Comparison of ENCODE assay signal across 16 cellular contexts in genomic region chr10:131081786-131082185, GRCh38.
A peak's percentile ranks its signal among the peaks of the same experiment; 100 is the strongest.
DNase-seq lines count a peak whose midpoint lies in the region; ATAC-seq and TF ChIP-seq lines count a peak whose summit lies in the region.
"Had no signal": no experiment of that assay in that cellular context is flagged by ENCODE, and none has a peak within 500 bp of the region (broad histone marks: within the 10 kb centered on the region; RNA-seq: fewer than 3 reads in every experiment).

No MANE protein-coding gene starts in this region.

- H3K4me3 Mint-ChIP-seq in activated naive CD4-positive, alpha-beta T cell treated with anti-CD3 and anti-CD28 coated beads for 36 hours: no peak overlapping the region
- H3K4me3 Mint-ChIP-seq in activated T-helper 2 cell treated with anti-CD3 and anti-CD28 coated beads, Interferon-gamma antibody, Interleukin-2, Interleukin-4, amounts not matched to agents 10 μg/mL and 5 μg/mL and 100 μg/mL, durations not matched to agents 14 hours and 24 hours and 36 hours (ENCODE audit: low read depth): no peak overlapping the region
- H3K4me3 Mint-ChIP-seq: CD4-positive, alpha-beta memory T cell had no signal

- in situ Hi-C loops in G401 (cut with HindIII; ENCODE audit: low sequenced_read_pairs): no loop called here

- intact Hi-C loops in activated naive CD4-positive, alpha-beta T cell treated with anti-CD3 and anti-CD28 coated beads for 36 hours (cut with micrococcal nuclease): no loop called here
- intact Hi-C loops in activated T-helper 2 cell treated with anti-CD3 and anti-CD28 coated beads, Interferon-gamma antibody, Interleukin-2, Interleukin-4, amounts not matched to agents 10 μg/mL and 5 μg/mL and 100 μg/mL, durations not matched to agents 14 hours and 24 hours and 36 hours (cut with micrococcal nuclease): no loop called here

- H3K9me3 ChIP-seq in osteoblast (ENCODE audit: low read depth, low read length): no peaks in the 10 kb centered on the region

- H3K36me3 Mint-ChIP-seq in activated naive CD4-positive, alpha-beta T cell treated with anti-CD3 and anti-CD28 coated beads for 36 hours (ENCODE audit: low read depth): no peaks in the 10 kb centered on the region
- no peaks in the 10 kb centered on the region for H3K36me3 Mint-ChIP-seq in activated T-helper 2 cell treated with anti-CD3 and anti-CD28 coated beads, Interferon-gamma antibody, Interleukin-2, Interleukin-4, amounts not matched to agents 10 μg/mL and 5 μg/mL and 100 μg/mL, durations not matched to agents 14 hours and 24 hours and 36 hours (ENCODE audit: low read depth)
- H3K36me3 Mint-ChIP-seq: CD4-positive, alpha-beta memory T cell had no signal

- no peaks in the 10 kb centered on the region for H3K79me2 ChIP-seq in osteoblast (ENCODE audit: insufficient read depth, low read length)

- H3K4me2 ChIP-seq in osteoblast (ENCODE audit: insufficient read depth, low read length): no peak overlapping the region

- no peaks in the 10 kb centered on the region for H4K20me1 ChIP-seq in osteoblast (ENCODE audit: insufficient read depth, low read length)

- no peaks in the 10 kb centered on the region for H3K4me1 ChIP-seq in osteoblast (ENCODE audit: insufficient read depth, low read length)

- DNase-seq in activated naive CD4-positive, alpha-beta T cell treated with anti-CD3 and anti-CD28 coated beads for 36 hours: no peak
- no peak for DNase-seq in activated naive CD4-positive, alpha-beta T cell treated with anti-CD3 and anti-CD28 coated beads, Interleukin-2, amount 50 U/mL, for 16 hours
- DNase-seq in G401 (ENCODE audit: low spot score) (peak; percentile 23), osteoblast (ENCODE audit: insufficient read length, low spot score, missing footprints) (peak; percentile 61), NK-92 (lab: John Stamatoyannopoulos, UW; ENCODE audit: unreplicated experiment) (no peak)
- no peak for DNase-seq in activated T-helper 2 cell treated with anti-CD3 and anti-CD28 coated beads, Interferon-gamma antibody, Interleukin-2, Interleukin-4, amounts not matched to agents 10 μg/mL and 5 μg/mL and 100 μg/mL, durations not matched to agents 14 hours and 24 hours and 36 hours (ENCODE audit: low spot score)
- DNase-seq: CD4-positive, alpha-beta memory T cell; IMR-90; Kasumi-1; MM.1S; NCI-H1105; NCI-H1694 treated with DMSO at 0.1 percent for 48 hours; NCI-H2107; NCI-H2227 treated with DMSO at 0.1 percent for 48 hours; NCI-H524 had no signal

- no peak for TF ChIP-seq CTCF in osteoblast (IDR thresholded peaks at IDR 0.05; ENCODE audit: extremely low read depth, low read depth, low read length)

- H3K27me3 Mint-ChIP-seq in activated naive CD4-positive, alpha-beta T cell treated with anti-CD3 and anti-CD28 coated beads for 36 hours (ENCODE audit: low read depth): peaks cover 2% of the 10 kb centered on the region
- H3K27me3 Mint-ChIP-seq in activated T-helper 2 cell treated with anti-CD3 and anti-CD28 coated beads, Interferon-gamma antibody, Interleukin-2, Interleukin-4, amounts not matched to agents 10 μg/mL and 5 μg/mL and 100 μg/mL, durations not matched to agents 14 hours and 24 hours and 36 hours (ENCODE audit: low read depth): no peaks in the 10 kb centered on the region

- H3K27ac ChIP-seq in osteoblast (ENCODE audit: low read depth, low read length): no peak overlapping the region

- no peaks in the 10 kb centered on the region for H3K36me3 ChIP-seq in osteoblast (ENCODE audit: insufficient read depth, low read length)

- no peaks in the 10 kb centered on the region for H3K27me3 ChIP-seq in osteoblast (ENCODE audit: insufficient read depth, low read length)

- H3K9me3 Mint-ChIP-seq in activated naive CD4-positive, alpha-beta T cell treated with anti-CD3 and anti-CD28 coated beads for 36 hours: no peaks in the 10 kb centered on the region
- no peaks in the 10 kb centered on the region for H3K9me3 Mint-ChIP-seq in activated T-helper 2 cell treated with anti-CD3 and anti-CD28 coated beads, Interferon-gamma antibody, Interleukin-2, Interleukin-4, amounts not matched to agents 10 μg/mL and 5 μg/mL and 100 μg/mL, durations not matched to agents 14 hours and 24 hours and 36 hours

- H3K4me3 ChIP-seq in osteoblast (ENCODE audit: insufficient read depth, low read length): no peak overlapping the region

- H2AFZ ChIP-seq in osteoblast (ENCODE audit: low read length): no peak overlapping the region

- CTCF ChIA-PET in activated naive CD4-positive, alpha-beta T cell treated with anti-CD3 and anti-CD28 coated beads for 36 hours (lab: Charles Lee): no interaction called here

- ATAC-seq in HG03045 (IDR thresholded peaks at IDR 0.05; ENCODE audit: unreplicated experiment): no peak

- peak overlapping the region; percentile 72 for H3K27ac Mint-ChIP-seq in activated naive CD4-positive, alpha-beta T cell treated with anti-CD3 and anti-CD28 coated beads for 36 hours
- H3K27ac Mint-ChIP-seq in activated T-helper 2 cell treated with anti-CD3 and anti-CD28 coated beads, Interferon-gamma antibody, Interleukin-2, Interleukin-4, amounts not matched to agents 10 μg/mL and 5 μg/mL and 100 μg/mL, durations not matched to agents 14 hours and 24 hours and 36 hours: peak overlapping the region; percentile 42
- H3K27ac Mint-ChIP-seq: CD4-positive, alpha-beta memory T cell had no signal

- H3K4me1 Mint-ChIP-seq in activated naive CD4-positive, alpha-beta T cell treated with anti-CD3 and anti-CD28 coated beads for 36 hours (ENCODE audit: low read depth): peaks cover 41% of the 10 kb centered on the region
- H3K4me1 Mint-ChIP-seq in activated T-helper 2 cell treated with anti-CD3 and anti-CD28 coated beads, Interferon-gamma antibody, Interleukin-2, Interleukin-4, amounts not matched to agents 10 μg/mL and 5 μg/mL and 100 μg/mL, durations not matched to agents 14 hours and 24 hours and 36 hours (ENCODE audit: low read depth): peaks cover 12% of the 10 kb centered on the region
- H3K4me1 Mint-ChIP-seq: CD4-positive, alpha-beta memory T cell had no signal

Comparison
In these comparisons a context has a peak if more than half of its experiments do, and no peak if none do; other contexts are left out.
1. DNase-seq: peak in G401 (single experiment) and osteoblast (single experiment); none in activated naive CD4-positive, alpha-beta T cell treated with anti-CD3 and anti-CD28 coated beads for 36 hours (single experiment), activated naive CD4-positive, alpha-beta T cell treated with anti-CD3 and anti-CD28 coated beads, Interleukin-2, amount 50 U/mL, for 16 hours (single experiment), activated T-helper 2 cell treated with anti-CD3 and anti-CD28 coated beads, Interferon-gamma antibody, Interleukin-2, Interleukin-4, amounts not matched to agents 10 μg/mL and 5 μg/mL and 100 μg/mL, durations not matched to agents 14 hours and 24 hours and 36 hours (single experiment) and NK-92 (single experiment).